8 cellular contexts compared by ENCODE assay signal in genomic region chr16:67936876-67937605, GRCh38. TPM values are rescaled to one million over a fixed set of nuclear protein-coding genes. Genes with fewer than 3 reads are reported as not detected.
A peak's percentile ranks its signal among the peaks of the same experiment; 100 is the strongest.
DNase-seq lines count a peak whose midpoint lies in the region; ATAC-seq, FAIRE-seq and TF ChIP-seq lines count a peak whose summit lies in the region.

No MANE protein-coding gene starts in this region.

- no peak for FAIRE-seq in GM12892 (lab: Jason Lieb, UNC)

- peak overlapping the region; percentile 83 for H3K4me3 ChIP-seq in iPS-11a (ENCODE audit: low read depth, low read length)

- peak; percentile 83 for DNase-seq in GM12892 (ENCODE audit: insufficient read length)
- DNase-seq in NOMO-1 (lab: John Stamatoyannopoulos, UW; ENCODE audit: unreplicated experiment in 2 of 2), result peak; percentile 94 to 98
- peak; percentile 77 for DNase-seq in activated naive CD4-positive, alpha-beta T cell treated with anti-CD3 and anti-CD28 coated beads, Interleukin-2, amount 50 U/mL, for 16 hours
- peak; percentile 63 to 70 (median 68) for DNase-seq in stimulated activated CD4-positive, alpha-beta T cell treated with anti-CD3 and anti-CD28 coated beads, Interleukin-12 subunit alpha, Interleukin-12 subunit beta, amount 100 ng/mL, for 48 hours (ENCODE audit: low read depth in 2 of 3, low spot score in 1 of 3)
- DNase-seq in ecto neural progenitor cell (ENCODE audit: low spot score), result no peak
- DNase-seq in NCI-H2227 treated with DMSO at 0.1 percent for 48 hours (lab: John Stamatoyannopoulos, UW), result no peak

- ATAC-seq in GM21786 (IDR thresholded peaks at IDR 0.05; ENCODE audit: unreplicated experiment), result peak; percentile 55

- no peak; the same call in 1 of the 2 replicates for TF ChIP-seq POLR2A in GM12892 (IDR thresholded peaks at IDR 0.05; ENCODE audit: low read depth, low read length)

RNA-seq across cellular contexts. Expression of gene PSMB10, which starts 0.4 kb away (rescaled TPM):
- 130 TPM for polyA plus RNA-seq in GM12892 (2012; ENCODE audit: missing spikeins)

RNA-seq across cellular contexts. Expression of gene CTRL, which starts 5.4 kb away (rescaled TPM):
- polyA plus RNA-seq in GM12892 (2012; ENCODE audit: missing spikeins), result 2.9 TPM

RNA-seq across cellular contexts. Expression of gene LCAT, which starts 6.9 kb away (rescaled TPM):
- 11.3 TPM for polyA plus RNA-seq in GM12892 (2012; ENCODE audit: missing spikeins)

RNA-seq across cellular contexts. Expression of gene SLC12A4, which starts 31.4 kb away (rescaled TPM):
- 22.4 TPM for polyA plus RNA-seq in GM12892 (2012; ENCODE audit: missing spikeins)

RNA-seq across cellular contexts. Expression of gene DPEP3, which starts 43.3 kb away (rescaled TPM):
- 0.30 TPM for polyA plus RNA-seq in GM12892 (2012; ENCODE audit: missing spikeins)

Comparison
In these comparisons a context has a peak if more than half of its experiments do, and no peak if none do; other contexts are left out.
1. DNase-seq: peak in GM12892 (single experiment), NOMO-1 (2 of 2), activated naive CD4-positive, alpha-beta T cell treated with anti-CD3 and anti-CD28 coated beads, Interleukin-2, amount 50 U/mL, for 16 hours (single experiment) and stimulated activated CD4-positive, alpha-beta T cell treated with anti-CD3 and anti-CD28 coated beads, Interleukin-12 subunit alpha, Interleukin-12 subunit beta, amount 100 ng/mL, for 48 hours (3 of 3); none in ecto neural progenitor cell (single experiment) and NCI-H2227 treated with DMSO at 0.1 percent for 48 hours (single experiment).